16 cellular contexts compared by ENCODE assay signal in genomic region chr3:42340466-42340865, GRCh38.
"Had no signal": no experiment of that assay in that cellular context is flagged by ENCODE, and none has a peak within 500 bp of the region (broad histone marks: within the 10 kb centered on the region; RNA-seq: fewer than 3 reads in every experiment).

No MANE protein-coding gene starts in this region.

- DNase-seq: cortex of kidney; dorsolateral prefrontal cortex; effector CD8-positive, alpha-beta T cell; gastrocnemius medialis; islet precursor cell; mammary epithelial cell; naive thymus-derived CD4-positive, alpha-beta T cell; nephron progenitor cell; psoas muscle; stimulated activated CD4-positive, alpha-beta T cell treated with anti-CD3 and anti-CD28 coated beads, Interleukin-2, amount 100 ng/mL, for 48 hours; stimulated activated naive CD4-positive, alpha-beta T cell treated with Interleukin-2 at 50 U/mL for 16 hours; trophoblast cell had no signal

- H3K27me3 ChIP-seq: esophagus muscularis mucosa, gastrocnemius medialis had no signal

- H3K4me1 ChIP-seq: esophagus muscularis mucosa, gastrocnemius medialis, parathyroid adenoma, psoas muscle had no signal

- H3K9me3 ChIP-seq: esophagus muscularis mucosa, gastrocnemius medialis, psoas muscle had no signal

- H3K27ac ChIP-seq: dorsolateral prefrontal cortex, epithelial cell of prostate, esophagus muscularis mucosa, gastrocnemius medialis, parathyroid adenoma, psoas muscle had no signal

- H3K79me2 ChIP-seq: parathyroid adenoma had no signal

- H2AFZ ChIP-seq: parathyroid adenoma had no signal

- H3K36me3 ChIP-seq: esophagus muscularis mucosa, gastrocnemius medialis had no signal

- H3K9ac ChIP-seq: parathyroid adenoma had no signal

- H3K4me3 ChIP-seq: dorsolateral prefrontal cortex, esophagus muscularis mucosa, gastrocnemius medialis, psoas muscle, smooth muscle cell had no signal

- H3K4me2 ChIP-seq: smooth muscle cell had no signal
